Comparison of ENCODE assay signal across 30 cellular contexts in genomic region chrX:39911278-39911897, GRCh38.
"Had no signal": no experiment of that assay in that cellular context is flagged by ENCODE, and none has a peak within 500 bp of the region (broad histone marks: within the 10 kb centered on the region; RNA-seq: fewer than 3 reads in every experiment).

No MANE protein-coding gene starts in this region.

- H3K27ac ChIP-seq: body of pancreas, breast epithelium, KMS-11 had no signal

- H3K36me3 Mint-ChIP-seq: activated naive CD4-positive, alpha-beta T cell treated with anti-CD3 and anti-CD28 coated beads, Interleukin-2, amount 50 U/mL, for 72 hours had no signal

- H3K4me3 Mint-ChIP-seq: activated CD4-positive, alpha-beta T cell treated with anti-CD3 and anti-CD28 coated beads, Interleukin-2, amount 10 ng/mL, durations not matched to agents 24 days and 14 days; activated CD8-positive, alpha-beta T cell treated with anti-CD3 and anti-CD28 coated beads for 36 hours; activated T-cell treated with anti-CD3 and anti-CD28 coated beads, Interleukin-2, amount 50 U/mL, for 72 hours; activated T-helper 17 cell treated with anti-CD3 and anti-CD28 coated beads, Interleukin-2, amount 50 U/mL, for 72 hours had no signal

- ATAC-seq: activated CD8-positive, alpha-beta T cell treated with anti-CD3 and anti-CD28 coated beads for 36 hours; activated naive CD4-positive, alpha-beta T cell treated with anti-CD3 and anti-CD28 coated beads, Interleukin-2, amount 50 U/mL, for 72 hours; activated T-cell treated with anti-CD3 and anti-CD28 coated beads, Interleukin-2, amount 50 U/mL, for 72 hours; activated T-helper 17 cell treated with anti-CD3 and anti-CD28 coated beads, Interleukin-2, amount 50 U/mL, for 72 hours; body of pancreas had no signal

- H3K27me3 Mint-ChIP-seq: activated CD4-positive, alpha-beta T cell treated with anti-CD3 and anti-CD28 coated beads, Interleukin-2, amount 10 ng/mL, durations not matched to agents 24 days and 14 days; activated CD8-positive, alpha-beta T cell treated with anti-CD3 and anti-CD28 coated beads for 36 hours; activated T-helper 17 cell treated with anti-CD3 and anti-CD28 coated beads, Interleukin-2, amount 50 U/mL, for 72 hours had no signal

- H3K4me1 Mint-ChIP-seq: activated T-helper 17 cell treated with anti-CD3 and anti-CD28 coated beads, Interleukin-2, amount 50 U/mL, for 72 hours had no signal

- DNase-seq: activated CD4-positive, alpha-beta T cell treated with anti-CD3 and anti-CD28 coated beads, Interleukin-2, amount 10 ng/mL, durations not matched to agents 24 days and 14 days; activated CD4-positive, alpha-beta T cell treated with anti-CD3 and anti-CD28 coated beads, Interleukin-2, amount 50 U/mL, for 4 hours; activated CD8-positive, alpha-beta T cell treated with anti-CD3 and anti-CD28 coated beads for 36 hours; activated effector memory CD4-positive, alpha-beta T cell treated with anti-CD3 and anti-CD28 coated beads, Interleukin-2, amount 50 U/mL, for 16 hours; activated naive CD4-positive, alpha-beta T cell; activated T-cell treated with anti-CD3 and anti-CD28 coated beads, Interleukin-2, amount 50 U/mL, for 1 hour; activated T-cell treated with anti-CD3 and anti-CD28 coated beads, Interleukin-2, amount 50 U/mL, for 72 hours; amniotic stem cell; body of pancreas; MM.1S; NCI-H1092; NCI-H1436 treated with DMSO at 0.1 percent for 48 hours; NCI-H1694 treated with DMSO at 0.1 percent for 48 hours; NCI-H2029 treated with DMSO at 0.1 percent for 48 hours; NCI-H2107; NCI-H2171; NCI-H510A; NCI-H526; NCI-H748 treated with DMSO at 0.1 percent for 48 hours; NK-92 treated with Interleukin-12 subunit alpha and Interleukin-12 subunit beta, amount 100 ng/mL, for 24 hours; OCI-M1; Right ventricle myocardium superior; SW 1271; T-helper 1 cell; T-helper 2 cell; T-helper 9 cell had no signal

- H3K27ac Mint-ChIP-seq: activated CD4-positive, alpha-beta T cell treated with anti-CD3 and anti-CD28 coated beads, Interleukin-2, amount 10 ng/mL, durations not matched to agents 24 days and 14 days; activated CD8-positive, alpha-beta T cell treated with anti-CD3 and anti-CD28 coated beads for 36 hours; activated naive CD4-positive, alpha-beta T cell treated with anti-CD3 and anti-CD28 coated beads, Interleukin-2, amount 50 U/mL, for 72 hours; activated T-cell treated with anti-CD3 and anti-CD28 coated beads, Interleukin-2, amount 50 U/mL, for 72 hours; activated T-helper 17 cell treated with anti-CD3 and anti-CD28 coated beads, Interleukin-2, amount 50 U/mL, for 72 hours had no signal

- H3K9me3 Mint-ChIP-seq: activated CD4-positive, alpha-beta T cell treated with anti-CD3 and anti-CD28 coated beads, Interleukin-2, amount 10 ng/mL, durations not matched to agents 24 days and 14 days; activated CD8-positive, alpha-beta T cell treated with anti-CD3 and anti-CD28 coated beads for 36 hours; activated naive CD4-positive, alpha-beta T cell treated with anti-CD3 and anti-CD28 coated beads, Interleukin-2, amount 50 U/mL, for 72 hours; activated T-helper 17 cell treated with anti-CD3 and anti-CD28 coated beads, Interleukin-2, amount 50 U/mL, for 72 hours had no signal
